8 cellular contexts compared by ENCODE assay signal in the genomic region with DNA sequence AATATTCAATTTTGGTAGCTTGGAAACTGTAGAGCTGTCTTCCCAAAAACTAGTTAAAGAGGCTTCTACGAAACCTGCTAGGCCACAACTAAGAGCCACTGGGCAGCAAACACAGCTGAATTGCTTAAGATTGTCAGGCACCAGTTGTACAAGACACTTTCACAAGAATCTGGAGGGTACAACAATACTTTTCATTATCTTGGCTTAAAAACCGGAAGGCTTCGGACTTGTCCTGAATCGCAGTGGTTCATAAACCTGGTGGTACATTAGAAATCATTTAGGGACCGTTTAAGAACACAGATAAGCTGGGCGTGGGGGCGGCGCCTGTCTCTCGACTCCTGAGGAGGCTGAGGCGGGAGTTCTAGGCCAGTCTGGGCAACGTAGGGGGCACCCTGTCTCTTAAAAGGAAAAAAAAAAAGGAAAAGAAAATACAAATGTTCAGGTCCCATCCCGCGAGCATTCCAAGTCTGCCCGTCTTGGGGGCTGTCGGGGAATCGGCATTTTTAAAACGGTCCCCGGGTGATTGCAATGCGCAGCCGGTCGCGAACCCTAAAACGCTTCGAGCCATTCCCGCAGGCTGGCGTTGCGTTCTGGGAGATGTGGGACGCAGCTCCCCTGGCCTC. TPM values are rescaled to one million over a fixed set of nuclear protein-coding genes. Genes with fewer than 3 reads are reported as not detected.
DNase-seq lines count a peak whose midpoint lies in the region; ATAC-seq and TF ChIP-seq lines count a peak whose summit lies in the region.

No MANE protein-coding gene starts in this region.

- H3K4me1 ChIP-seq in HAP-1 (peaks cover 18% of the 10 kb centered on the region), Panc1 (ENCODE audit: control insufficient read depth, insufficient read depth, low read length) (peaks cover 3% of the 10 kb centered on the region), adipocyte (ENCODE audit: control insufficient read depth, insufficient read depth, low read length) (peaks cover 35% of the 10 kb centered on the region)

- peaks cover 16% of the 10 kb centered on the region for H3K36me3 ChIP-seq in HAP-1 (replicated peaks)
- H3K36me3 ChIP-seq in Panc1 (ENCODE audit: control insufficient read depth, insufficient read depth, low read length), result peaks cover 6% of the 10 kb centered on the region
- H3K36me3 ChIP-seq in adipocyte (ENCODE audit: control insufficient read depth, insufficient read depth, low read length, severe bottlenecking), result peaks cover 22% of the 10 kb centered on the region

- POLR2A ChIA-PET in Panc1 (lab: Charles Lee), result interaction anchor here (0.6 to 0.7 kb wide), 2 partner anchors 52 to 68 kb away, joined by 3 read pairs; no protein-coding TSS in a partner anchor

- H3K4me3 ChIP-seq in HAP-1 (peak overlapping the region; percentile 83), Panc1 (ENCODE audit: low read depth in 2 of 2, low read length in 2 of 2) (peak overlapping the region; percentile 82 to 87), adipocyte (ENCODE audit: low read length) (peak overlapping the region; percentile 95)

- CTCF ChIA-PET in Panc1 (lab: Charles Lee), result interaction anchor here (0.7 to 1.6 kb wide), 2 partner anchors 304 to 537 kb away, joined by 5 read pairs; no protein-coding TSS in a partner anchor

- H3K9ac ChIP-seq in adipocyte (ENCODE audit: low read length), result peak overlapping the region; percentile 99

- no peak for ATAC-seq in Panc1
- ATAC-seq in left cardiac atrium, result peak; percentile 17 to 47
- no peak for ATAC-seq in GM21528 (IDR thresholded peaks at IDR 0.05; ENCODE audit: low FRiP score, unreplicated experiment)
- ATAC-seq in GM21360 (IDR thresholded peaks at IDR 0.05; ENCODE audit: unreplicated experiment), result no peak

- BruUV-seq in Panc1 (replicated peaks; lab: Mats Ljungman, UMichigan), result no TSS peak

- DNase-seq in CD1c-positive myeloid dendritic cell (ENCODE audit: extremely low spot score) (peak; percentile 23), HAP-1 (ENCODE audit: low spot score in 2 of 2) (peak in 1 of 2 experiments; percentile 66), Panc1 (ENCODE audit: low read depth, low spot score) (no peak), adipocyte (ENCODE audit: low read depth) (peak; percentile 70), left cardiac atrium (peak; percentile 62), pons (ENCODE audit: low spot score) (peak; percentile 39)

- peak overlapping the region; percentile 85 for H3K27ac ChIP-seq in Panc1 (ENCODE audit: low read length)

- H3K27me3 ChIP-seq in HAP-1 (ENCODE audit: low read depth) (no peaks in the 10 kb centered on the region), Panc1 (ENCODE audit: control insufficient read depth, insufficient read depth, low read length) (no peaks in the 10 kb centered on the region), adipocyte (replicated peaks; ENCODE audit: control insufficient read depth, insufficient read depth, low read length) (no peaks in the 10 kb centered on the region)

- in situ Hi-C loops in HAP-1 (cut with MboI; ENCODE audit: low sequenced_read_pairs) (no loop called here), Panc1 (cut with HindIII; ENCODE audit: low pct_unique_long_range_greater_than_20kb, low sequenced_read_pairs) (no loop called here)

- no peaks in the 10 kb centered on the region for H3K9me3 ChIP-seq in HAP-1
- H3K9me3 ChIP-seq in Panc1 (ENCODE audit: control insufficient read depth, insufficient read depth, low read depth, low read length), result no peaks in the 10 kb centered on the region
- H3K9me3 ChIP-seq in adipocyte (ENCODE audit: control insufficient read depth, low read length), result no peaks in the 10 kb centered on the region

- no peak for TF ChIP-seq CTCF in Panc1 (IDR thresholded peaks at IDR 0.05)

- intact Hi-C loops in Panc1 (cut with micrococcal nuclease; ENCODE audit: unreplicated experiment), result no loop called here
- intact Hi-C loops in left cardiac atrium (cut with DNase I), result no loop called here

RNA-seq across cellular contexts. Expression of gene PYURF, which starts 0.8 kb away (rescaled TPM):
- 37.6 TPM for total RNA-seq in Panc1 (2021; ENCODE audit: unreplicated experiment)
- 47.2 TPM for polyA plus RNA-seq in Panc1 (2012; ENCODE audit: insufficient read length)
- total RNA-seq in left cardiac atrium, result 10 to 100 TPM; 53.4 to 59.5 TPM

Comparison
In these comparisons a context has a peak if more than half of its experiments do, and no peak if none do; other contexts are left out.
1. ATAC-seq: peak in left cardiac atrium (2 of 2); none in Panc1 (single experiment), GM21528 (single experiment) and GM21360 (single experiment).
2. Peak in every context shown above with its lines, with median percentiles within 50 percentile points of each other: H3K4me3 ChIP-seq.